23 cellular contexts compared by ENCODE assay signal in the genomic region with DNA sequence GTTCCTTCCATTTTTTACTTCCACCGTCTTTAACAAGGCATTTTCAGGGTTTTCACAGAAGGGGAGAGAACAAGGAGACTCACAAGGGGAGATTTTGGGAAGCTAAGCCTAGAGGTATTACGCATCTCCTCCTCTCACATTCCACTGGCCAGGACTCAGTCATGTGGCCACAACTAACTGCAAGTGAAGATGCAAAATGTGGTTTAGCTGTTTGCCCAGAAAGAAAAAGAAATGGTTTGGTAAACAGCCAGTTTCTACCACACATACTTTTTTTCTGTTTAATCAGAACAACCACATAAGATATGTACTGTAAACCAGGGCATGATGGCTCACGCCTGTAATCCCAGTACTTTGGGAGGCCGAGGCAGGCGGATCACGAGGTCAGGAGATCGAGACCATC.
DNase-seq lines count a peak whose midpoint lies in the region; ATAC-seq and TF ChIP-seq lines count a peak whose summit lies in the region.
"Had no signal": no experiment of that assay in that cellular context is flagged by ENCODE, and none has a peak within 500 bp of the region (broad histone marks: within the 10 kb centered on the region; RNA-seq: fewer than 3 reads in every experiment).

No MANE protein-coding gene starts in this region.

- no peak overlapping the region for H2AFZ ChIP-seq in MM.1S (ENCODE audit: low read length)
- H2AFZ ChIP-seq: hepatocyte, parathyroid adenoma had no signal

- no peaks in the 10 kb centered on the region for H3K36me3 ChIP-seq in MM.1S (replicated peaks; ENCODE audit: insufficient read depth, low read length)

- no peak overlapping the region for H3K4me3 ChIP-seq in astrocyte of the spinal cord (ENCODE audit: low read depth, low read length)
- no peak overlapping the region for H3K4me3 ChIP-seq in MM.1S (ENCODE audit: low read length)
- H3K4me3 ChIP-seq: esophagus muscularis mucosa, hepatocyte, K562, tibial nerve had no signal

- DNase-seq in AG20443 (ENCODE audit: low spot score) (peak; percentile 57), HS-5 (ENCODE audit: low read depth) (peak; percentile 9), astrocyte of the spinal cord (ENCODE audit: low read depth, low spot score) (peak; percentile 89), iris pigment epithelial cell (ENCODE audit: low read depth) (peak; percentile 73), MM.1S (no peak)
- DNase-seq in stimulated activated CD4-positive, alpha-beta T cell treated with anti-CD3 and anti-CD28 coated beads, Interleukin-4, amount 100 ng/mL, for 1 hour, result no peak
- DNase-seq: activated CD4-positive, alpha-beta T cell treated with anti-CD3 and anti-CD28 coated beads, Interleukin-2, amount 10 ng/mL, durations not matched to agents 24 days and 14 days; AML-193; central memory CD4-positive, alpha-beta T cell; islet precursor cell; naive thymus-derived CD8-positive, alpha-beta T cell; NCI-H1048; NCI-H2029; NCI-H510A treated with DMSO at 0.1 percent for 48 hours; stimulated activated naive CD4-positive, alpha-beta T cell had no signal

- no peak overlapping the region for H3K27ac ChIP-seq in MM.1S (ENCODE audit: low read length)
- H3K27ac ChIP-seq: esophagus muscularis mucosa, hepatocyte, parathyroid adenoma, tibial nerve had no signal

- in situ Hi-C loops in astrocyte of the spinal cord (cut with HindIII; ENCODE audit: low sequenced_read_pairs), result no loop called here

- H3K9me2 ChIP-seq in MM.1S (replicated peaks; ENCODE audit: insufficient read depth, low read length), result no peaks in the 10 kb centered on the region

- H3K4me2 ChIP-seq in MM.1S (ENCODE audit: low read depth, low read length), result no peak overlapping the region
- H3K4me2 ChIP-seq: hepatocyte had no signal

- ATAC-seq in HG03097 (IDR thresholded peaks at IDR 0.05; ENCODE audit: low FRiP score, unreplicated experiment), result no peak
- ATAC-seq in HG03378 (IDR thresholded peaks at IDR 0.05; ENCODE audit: unreplicated experiment), result no peak
- ATAC-seq: K562; naive thymus-derived CD8-positive, alpha-beta T cell; Right ventricle myocardium inferior had no signal

- no peaks in the 10 kb centered on the region for H4K20me1 ChIP-seq in MM.1S (ENCODE audit: insufficient read depth, low read length)

- no peaks in the 10 kb centered on the region for H3K79me2 ChIP-seq in MM.1S (ENCODE audit: low read length)
- H3K79me2 ChIP-seq: hepatocyte, parathyroid adenoma had no signal

- H3K9ac ChIP-seq in MM.1S (ENCODE audit: low read length), result no peak overlapping the region
- H3K9ac ChIP-seq: parathyroid adenoma had no signal

- TF ChIP-seq CTCF in astrocyte of the spinal cord (IDR thresholded peaks at IDR 0.05; ENCODE audit: low read depth, low read length) (no peak), MM.1S (IDR thresholded peaks at IDR 0.05; ENCODE audit: low read length) (no peak)

- H3F3A ChIP-seq in MM.1S (ENCODE audit: insufficient read depth, low read length), result no peaks in the 10 kb centered on the region

- H3K27me3 ChIP-seq in MM.1S (replicated peaks; ENCODE audit: insufficient read depth, low read length), result no peaks in the 10 kb centered on the region
- H3K27me3 ChIP-seq: esophagus muscularis mucosa, hepatocyte, tibial nerve had no signal

- H3K9me3 ChIP-seq in MM.1S (replicated peaks; ENCODE audit: insufficient read depth, low read length), result no peaks in the 10 kb centered on the region
- H3K9me3 ChIP-seq: esophagus muscularis mucosa, tibial nerve had no signal

- H3K4me1 ChIP-seq in MM.1S (ENCODE audit: low read length), result no peaks in the 10 kb centered on the region
- H3K4me1 ChIP-seq: esophagus muscularis mucosa, parathyroid adenoma, tibial nerve had no signal

Comparison
In these comparisons a context has a peak if more than half of its experiments do, and no peak if none do; other contexts are left out.
1. DNase-seq: peak in AG20443 (single experiment), HS-5 (single experiment), astrocyte of the spinal cord (single experiment) and iris pigment epithelial cell (single experiment); none in stimulated activated CD4-positive, alpha-beta T cell treated with anti-CD3 and anti-CD28 coated beads, Interleukin-4, amount 100 ng/mL, for 1 hour (single experiment) and MM.1S (single experiment).